Comparison of ENCODE assay signal across 20 cellular contexts in genomic region chr1:215243275-215244054, GRCh38.
"Had no signal": no experiment of that assay in that cellular context is flagged by ENCODE, and none has a peak within 500 bp of the region (broad histone marks: within the 10 kb centered on the region; RNA-seq: fewer than 3 reads in every experiment).

No MANE protein-coding gene starts in this region.

- ATAC-seq: activated CD8-positive, alpha-beta memory T cell treated with anti-CD3 and anti-CD28 coated beads, Interleukin-2, amount 10 ng/mL, durations not matched to agents 7 days and 5 days; activated T-helper 17 cell treated with anti-CD3 and anti-CD28 coated beads, Interleukin-2, amount 50 U/mL, for 72 hours; stimulated activated naive CD8-positive, alpha-beta T cell treated with anti-CD3 and anti-CD28 coated beads, Interleukin-15, Interleukin-2, amounts not matched to agents 100 U/mL and 50 U/mL, for 24 hours; WTC11 had no signal

- DNase-seq: activated CD4-positive, alpha-beta memory T cell treated with anti-CD3 and anti-CD28 coated beads, Interleukin-2, amount 10 ng/mL, durations not matched to agents 7 days and 5 days; activated CD4-positive, alpha-beta T cell treated with anti-CD3 and anti-CD28 coated beads for 4 hours; activated CD8-positive, alpha-beta memory T cell treated with anti-CD3 and anti-CD28 coated beads, Interleukin-2, amount 10 ng/mL, durations not matched to agents 7 days and 5 days; activated naive CD4-positive, alpha-beta T cell treated with Interleukin-2 at 50 U/mL for 16 hours; activated naive CD8-positive, alpha-beta T cell treated with anti-CD3 and anti-CD28 coated beads, Interleukin-2, amount 10 ng/mL, durations not matched to agents 7 days and 5 days; amygdala; caudate nucleus; foreskin melanocyte; glutamatergic neuron; hippocampal formation; occipital lobe; stimulated activated CD4-positive, alpha-beta T cell treated with anti-CD3 and anti-CD28 coated beads, Interleukin-2, amount 100 ng/mL, for 24 hours; stimulated activated naive CD8-positive, alpha-beta T cell treated with anti-CD3 and anti-CD28 coated beads, Interleukin-15, Interleukin-2, amounts not matched to agents 100 U/mL and 50 U/mL, for 24 hours; substantia nigra; tibial artery; uterus had no signal

- H3K27ac ChIP-seq: tibial artery, uterus had no signal

- H3K9me3 ChIP-seq: tibial artery had no signal

- H3K27me3 ChIP-seq: tibial artery, uterus had no signal

- FAIRE-seq: keratinocyte had no signal

- H3K4me1 ChIP-seq: tibial artery, uterus had no signal

- H3K36me3 ChIP-seq: tibial artery, uterus had no signal

- H3K4me3 ChIP-seq: lung, tibial artery, uterus had no signal
